1 cellular context compared by ENCODE assay signal in the genomic region with DNA sequence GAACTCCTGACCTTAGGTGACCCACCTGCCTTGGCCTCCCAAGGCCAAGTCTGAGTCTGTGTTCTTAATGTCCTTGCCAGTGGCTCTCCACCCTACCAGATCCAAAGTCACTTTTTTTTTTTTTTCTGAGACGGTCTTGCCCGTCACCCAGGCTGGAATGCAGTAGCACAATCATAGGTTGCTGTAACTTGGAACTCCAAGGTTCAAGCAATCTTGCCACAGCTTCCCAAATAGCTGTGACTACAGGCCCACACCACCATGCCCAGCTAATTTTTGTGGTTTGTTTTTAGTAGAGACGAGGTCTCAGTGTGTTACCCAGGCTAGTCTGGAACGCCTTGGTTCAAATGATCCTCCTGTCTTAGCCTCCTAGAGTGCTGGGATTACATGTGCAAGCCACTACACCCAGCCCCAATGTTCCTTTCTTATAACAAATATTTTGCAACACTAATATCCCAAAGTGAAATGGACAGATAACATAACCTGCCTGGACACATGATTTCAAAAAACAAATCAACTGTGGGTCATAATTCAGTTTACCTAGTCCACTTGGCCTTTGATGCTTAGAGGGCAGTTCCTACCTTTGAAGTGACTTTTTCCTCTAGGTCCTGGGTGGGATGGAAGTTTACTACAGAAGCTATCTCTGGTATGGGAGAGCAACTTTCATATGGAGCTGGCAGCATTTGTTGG.
A peak's percentile ranks its signal among the peaks of the same experiment; 100 is the strongest.
TF ChIP-seq lines count a peak whose summit lies in the region.

No MANE protein-coding gene starts in this region.

TF ChIP-seq in HepG2, 621 proteins besides CTCF, POLR2A, EP300 and RAD21 (continued from another document and continues in another):
- TF ChIP-seq, protein P1, sequence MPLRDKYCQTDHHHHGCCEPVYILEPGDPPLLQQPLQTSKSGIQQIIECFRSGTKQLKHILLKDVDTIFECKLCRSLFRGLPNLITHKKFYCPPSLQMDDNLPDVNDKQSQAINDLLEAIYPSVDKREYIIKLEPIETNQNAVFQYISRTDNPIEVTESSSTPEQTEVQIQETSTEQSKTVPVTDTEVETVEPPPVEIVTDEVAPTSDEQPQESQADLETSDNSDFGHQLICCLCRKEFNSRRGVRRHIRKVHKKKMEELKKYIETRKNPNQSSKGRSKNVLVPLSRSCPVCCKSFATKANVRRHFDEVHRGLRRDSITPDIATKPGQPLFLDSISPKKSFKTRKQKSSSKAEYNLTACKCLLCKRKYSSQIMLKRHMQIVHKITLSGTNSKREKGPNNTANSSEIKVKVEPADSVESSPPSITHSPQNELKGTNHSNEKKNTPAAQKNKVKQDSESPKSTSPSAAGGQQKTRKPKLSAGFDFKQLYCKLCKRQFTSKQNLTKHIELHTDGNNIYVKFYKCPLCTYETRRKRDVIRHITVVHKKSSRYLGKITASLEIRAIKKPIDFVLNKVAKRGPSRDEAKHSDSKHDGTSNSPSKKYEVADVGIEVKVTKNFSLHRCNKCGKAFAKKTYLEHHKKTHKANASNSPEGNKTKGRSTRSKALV (CRISPR knock-in tag; IDR thresholded peaks at IDR 0.05) = 0 out of 2 replicates have a peak, but pooled peaks have one; percentile 64
- TF ChIP-seq SOX13 (IDR thresholded peaks at IDR 0.05) (no peak), SOX13 (CRISPR knock-in tag; conservative IDR thresholded peaks at IDR 0.05 in 1 of 2, IDR thresholded peaks at IDR 0.05 in 1 of 2) (peak in 1 of 2 experiments; percentile 73; a peak in 2 of 4 replicates), HNF4A (CRISPR knock-in tag; IDR thresholded peaks at IDR 0.05) (peak; percentile 81), ZFP91 (CRISPR knock-in tag; IDR thresholded peaks at IDR 0.05; ENCODE audit: borderline replicate concordance) (peak; percentile 13; the same call in 1 of the 2 replicates), ZNF503 (CRISPR knock-in tag; IDR thresholded peaks at IDR 0.05) (peak; percentile 65; the same call in 1 of the 2 replicates), ZNF333 (CRISPR knock-in tag; IDR thresholded peaks at IDR 0.05; ENCODE audit: borderline replicate concordance) (no peak), KAT8 (CRISPR knock-in tag; IDR thresholded peaks at IDR 0.05) (peak; percentile 64; the same call in 1 of the 2 replicates), HOMEZ (CRISPR knock-in tag; IDR thresholded peaks at IDR 0.05; ENCODE audit: low read depth) (peak; percentile 57; the same call in 1 of the 2 replicates), ZNF614 (CRISPR knock-in tag; IDR thresholded peaks at IDR 0.05; ENCODE audit: borderline replicate concordance) (no peak), FOXA3 (CRISPR knock-in tag; IDR thresholded peaks at IDR 0.05) (peak; percentile 86), RFXAP (CRISPR knock-in tag; IDR thresholded peaks at IDR 0.05; ENCODE audit: borderline replicate concordance) (0 out of 2 replicates have a peak, but pooled peaks have one; percentile 21), KLF16 (CRISPR knock-in tag; IDR thresholded peaks at IDR 0.05) (peak in 1 of 2 experiments; percentile 11; a peak in 1 of 4 replicates), FOXP4 (CRISPR knock-in tag; IDR thresholded peaks at IDR 0.05) (peak; percentile 73), ZNF574 (CRISPR knock-in tag; IDR thresholded peaks at IDR 0.05) (0 out of 2 replicates have a peak, but pooled peaks have one; percentile 17)
- TF ChIP-seq, protein P2, sequence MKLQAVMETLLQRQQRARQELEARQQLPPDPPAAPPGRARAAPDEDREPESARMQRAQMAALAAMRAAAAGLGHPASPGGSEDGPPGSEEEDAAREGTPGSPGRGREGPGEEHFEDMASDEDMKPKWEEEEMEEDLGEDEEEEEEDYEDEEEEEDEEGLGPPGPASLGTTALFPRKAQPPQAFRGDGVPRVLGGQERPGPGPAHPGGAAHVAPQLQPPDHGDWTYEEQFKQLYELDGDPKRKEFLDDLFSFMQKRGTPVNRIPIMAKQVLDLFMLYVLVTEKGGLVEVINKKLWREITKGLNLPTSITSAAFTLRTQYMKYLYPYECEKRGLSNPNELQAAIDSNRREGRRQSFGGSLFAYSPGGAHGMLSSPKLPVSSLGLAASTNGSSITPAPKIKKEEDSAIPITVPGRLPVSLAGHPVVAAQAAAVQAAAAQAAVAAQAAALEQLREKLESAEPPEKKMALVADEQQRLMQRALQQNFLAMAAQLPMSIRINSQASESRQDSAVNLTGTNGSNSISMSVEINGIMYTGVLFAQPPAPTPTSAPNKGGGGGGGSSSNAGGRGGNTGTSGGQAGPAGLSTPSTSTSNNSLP (IDR thresholded peaks at IDR 0.05; ENCODE audit: low read depth, low read length) = peak; percentile 77
- TF ChIP-seq, protein P3, sequence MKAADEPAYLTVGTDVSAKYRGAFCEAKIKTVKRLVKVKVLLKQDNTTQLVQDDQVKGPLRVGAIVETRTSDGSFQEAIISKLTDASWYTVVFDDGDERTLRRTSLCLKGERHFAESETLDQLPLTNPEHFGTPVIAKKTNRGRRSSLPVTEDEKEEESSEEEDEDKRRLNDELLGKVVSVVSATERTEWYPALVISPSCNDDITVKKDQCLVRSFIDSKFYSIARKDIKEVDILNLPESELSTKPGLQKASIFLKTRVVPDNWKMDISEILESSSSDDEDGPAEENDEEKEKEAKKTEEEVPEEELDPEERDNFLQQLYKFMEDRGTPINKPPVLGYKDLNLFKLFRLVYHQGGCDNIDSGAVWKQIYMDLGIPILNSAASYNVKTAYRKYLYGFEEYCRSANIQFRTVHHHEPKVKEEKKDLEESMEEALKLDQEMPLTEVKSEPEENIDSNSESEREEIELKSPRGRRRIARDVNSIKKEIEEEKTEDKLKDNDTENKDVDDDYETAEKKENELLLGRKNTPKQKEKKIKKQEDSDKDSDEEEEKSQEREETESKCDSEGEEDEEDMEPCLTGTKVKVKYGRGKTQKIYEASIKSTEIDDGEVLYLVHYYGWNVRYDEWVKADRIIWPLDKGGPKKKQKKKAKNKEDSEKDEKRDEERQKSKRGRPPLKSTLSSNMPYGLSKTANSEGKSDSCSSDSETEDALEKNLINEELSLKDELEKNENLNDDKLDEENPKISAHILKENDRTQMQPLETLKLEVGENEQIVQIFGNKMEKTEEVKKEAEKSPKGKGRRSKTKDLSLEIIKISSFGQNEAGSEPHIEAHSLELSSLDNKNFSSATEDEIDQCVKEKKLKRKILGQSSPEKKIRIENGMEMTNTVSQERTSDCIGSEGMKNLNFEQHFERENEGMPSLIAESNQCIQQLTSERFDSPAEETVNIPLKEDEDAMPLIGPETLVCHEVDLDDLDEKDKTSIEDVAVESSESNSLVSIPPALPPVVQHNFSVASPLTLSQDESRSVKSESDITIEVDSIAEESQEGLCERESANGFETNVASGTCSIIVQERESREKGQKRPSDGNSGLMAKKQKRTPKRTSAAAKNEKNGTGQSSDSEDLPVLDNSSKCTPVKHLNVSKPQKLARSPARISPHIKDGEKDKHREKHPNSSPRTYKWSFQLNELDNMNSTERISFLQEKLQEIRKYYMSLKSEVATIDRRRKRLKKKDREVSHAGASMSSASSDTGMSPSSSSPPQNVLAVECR (CRISPR knock-in tag; IDR thresholded peaks at IDR 0.05; ENCODE audit: borderline replicate concordance) = peak; percentile 17; the same call in 1 of the 2 replicates
- TF ChIP-seq, protein P4, sequence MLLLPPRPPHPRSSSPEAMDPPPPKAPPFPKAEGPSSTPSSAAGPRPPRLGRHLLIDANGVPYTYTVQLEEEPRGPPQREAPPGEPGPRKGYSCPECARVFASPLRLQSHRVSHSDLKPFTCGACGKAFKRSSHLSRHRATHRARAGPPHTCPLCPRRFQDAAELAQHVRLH (CRISPR knock-in tag; IDR thresholded peaks at IDR 0.05; ENCODE audit: borderline replicate concordance, low read depth) = peak; percentile 38; the same call in 1 of the 2 replicates
